Comparison of ENCODE assay signal across 8 cellular contexts in the genomic region with DNA sequence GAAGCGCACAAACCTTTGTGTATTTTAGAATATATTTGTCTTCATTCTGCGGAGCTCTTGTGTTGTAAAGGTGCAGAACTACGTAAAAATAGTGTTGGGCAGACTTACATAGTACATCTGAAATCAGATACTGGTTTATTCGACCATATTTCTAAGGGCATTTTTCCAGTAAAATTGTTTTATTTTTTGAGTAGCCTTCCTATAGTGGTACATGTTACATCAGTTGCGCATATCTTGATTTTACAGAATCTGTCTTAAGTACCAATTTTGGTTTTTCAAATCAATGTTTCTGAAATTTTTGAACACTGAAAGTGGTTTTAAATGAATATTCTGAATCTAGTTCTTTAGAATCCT. TPM values are rescaled to one million over a fixed set of nuclear protein-coding genes. Genes with fewer than 3 reads are reported as not detected.
DNase-seq lines count a peak whose midpoint lies in the region; ATAC-seq, FAIRE-seq and TF ChIP-seq lines count a peak whose summit lies in the region.

No MANE protein-coding gene starts in this region.

- H3K27ac ChIP-seq in HUES64 (ENCODE audit: low read depth, low read length) (peak overlapping the region; percentile 74), caudate nucleus (ENCODE audit: low read depth, low read length) (peak overlapping the region; percentile 86)

- H3K4me3 ChIP-seq in HUES64 (ENCODE audit: low read length) (peak overlapping the region; percentile 98), mucosa of descending colon (peak overlapping the region; percentile 98)

- peaks cover 52% of the 10 kb centered on the region for H3K4me1 ChIP-seq in HUES64 (ENCODE audit: insufficient read depth, low read length)
- peaks cover 38% of the 10 kb centered on the region for H3K4me1 ChIP-seq in mucosa of descending colon (ENCODE audit: low read depth)

- no peak for ATAC-seq in mucosa of descending colon
- ATAC-seq in GM21526 (IDR thresholded peaks at IDR 0.05; ENCODE audit: low FRiP score, unreplicated experiment): no peak
- ATAC-seq in HG03196 (IDR thresholded peaks at IDR 0.05; ENCODE audit: unreplicated experiment): no peak
- no peak for ATAC-seq in GM18520 (IDR thresholded peaks at IDR 0.05; ENCODE audit: unreplicated experiment)

- peak overlapping the region; percentile 97 for H3K9ac ChIP-seq in HUES64 (ENCODE audit: low read depth, low read length)

- FAIRE-seq in A204.1 (lab: Jason Lieb, UNC): peak; percentile 14

- H3K9me3 ChIP-seq in HUES64 (ENCODE audit: insufficient read depth, low read depth, low read length) (no peaks in the 10 kb centered on the region), mucosa of descending colon (no peaks in the 10 kb centered on the region)

- DNase-seq in caudate nucleus (lab: John Stamatoyannopoulos, UW): no peak
- no peak for DNase-seq in mucosa of descending colon
- DNase-seq in NOMO-1 treated with dmso at 0.1 percent for 144 hours (lab: John Stamatoyannopoulos, UW; ENCODE audit: unreplicated experiment): no peak

- TF ChIP-seq CTCF in mucosa of descending colon (IDR thresholded peaks at IDR 0.05): no peak

- WGBS in HUES64: 0% methylated on average over 5 of the region's 5 CpGs

- intact Hi-C loops in mucosa of descending colon (cut with DNase I, micrococcal nuclease): loop anchor here in 1 of 2 donors (5.0 kb wide), 1 partner anchor 62 kb away; no protein-coding TSS in a partner anchor

- H3K27me3 ChIP-seq in HUES64 (ENCODE audit: insufficient read depth, low read length): no peaks in the 10 kb centered on the region

- peaks cover 52% of the 10 kb centered on the region for H3K36me3 ChIP-seq in HUES64 (ENCODE audit: insufficient read depth, low read length)
- no peaks in the 10 kb centered on the region for H3K36me3 ChIP-seq in mucosa of descending colon (ENCODE audit: low read depth)

RNA-seq across cellular contexts. Expression of a gene that starts 15.7 kb away (rescaled TPM):
- 15.8 TPM for polyA plus RNA-seq in HUES64 (2013, experiment 1 of 2)
- polyA plus RNA-seq in HUES64 (2013, experiment 2 of 2): 24.0 TPM
- 100 to 1,000 TPM in 2 of 3 donors, 10 to 100 TPM in 1; 86.2 to 128 (median 110) TPM for total RNA-seq in mucosa of descending colon
